9 cellular contexts compared by ENCODE assay signal in genomic region chr15:28977377-28978010, GRCh38.
DNase-seq lines count a peak whose midpoint lies in the region; ATAC-seq and TF ChIP-seq lines count a peak whose summit lies in the region.
"Had no signal": no experiment of that assay in that cellular context is flagged by ENCODE, and none has a peak within 500 bp of the region (broad histone marks: within the 10 kb centered on the region; RNA-seq: fewer than 3 reads in every experiment).

No MANE protein-coding gene starts in this region.

- H3K4me1 ChIP-seq in GM23248 (ENCODE audit: insufficient read depth) (no peaks in the 10 kb centered on the region), foreskin keratinocyte (peaks cover 7% of the 10 kb centered on the region)

- H2AFZ ChIP-seq in GM23248, result no peak overlapping the region

- in situ Hi-C loops in GM23248 (cut with MboI), result no loop called here

- peak; percentile 94 for DNase-seq in GM23248
- DNase-seq in SW 1271 (lab: John Stamatoyannopoulos, UW), result peak; percentile 46 to 85
- peak; percentile 93 to 96 for DNase-seq in foreskin keratinocyte
- peak; percentile 70 for DNase-seq in posterior vena cava (ENCODE audit: low spot score)
- DNase-seq in ecto neural progenitor cell (ENCODE audit: low spot score), result no peak
- DNase-seq: NCI-H526 treated with DMSO at 0.1 percent for 48 hours had no signal

- intact Hi-C loops in posterior vena cava (cut with DNase I), result loop anchor here in 1 of 2 donors (1.0 kb wide), 1 partner anchor 46 kb away; no protein-coding TSS in a partner anchor

- H3K4me3 ChIP-seq in GM23248, result no peak overlapping the region

- peak; percentile 99 for ATAC-seq in foreskin keratinocyte
- no peak for ATAC-seq in HG03139 (IDR thresholded peaks at IDR 0.05; ENCODE audit: unreplicated experiment)
- no peak for ATAC-seq in GM18511 (IDR thresholded peaks at IDR 0.05; ENCODE audit: unreplicated experiment)
- no peak for ATAC-seq in GM21515 (IDR thresholded peaks at IDR 0.05; ENCODE audit: unreplicated experiment)

- no peaks in the 10 kb centered on the region for H3K9me2 ChIP-seq in GM23248 (ENCODE audit: insufficient read depth)

- peak overlapping the region; percentile 11 for H3K4me2 ChIP-seq in GM23248 (ENCODE audit: unreplicated experiment)

- no peaks in the 10 kb centered on the region for H3K79me2 ChIP-seq in GM23248 (ENCODE audit: insufficient read depth)

- H3K36me3 ChIP-seq in GM23248 (ENCODE audit: low read depth), result no peaks in the 10 kb centered on the region

- peaks cover 8% of the 10 kb centered on the region for H3F3A ChIP-seq in GM23248 (ENCODE audit: insufficient read depth)

- H3K27ac ChIP-seq in GM23248, result 0 out of 2 replicates have a peak overlapping the region, but pooled peaks have one; percentile 13
- H3K27ac ChIP-seq in foreskin keratinocyte, result no peak overlapping the region

- H3K27me3 ChIP-seq in GM23248 (replicated peaks; ENCODE audit: insufficient read depth), result peaks cover 12% of the 10 kb centered on the region
- H3K27me3 ChIP-seq in foreskin keratinocyte, result no peaks in the 10 kb centered on the region

- TF ChIP-seq CTCF in foreskin keratinocyte (conservative IDR thresholded peaks at IDR 0.05), result no peak

- H3K9ac ChIP-seq in GM23248, result no peak overlapping the region

- 46 to 50% methylated on average over 6 of the region's 6 CpGs for WGBS in GM23248 (ENCODE audit: low coverage in 1 of 2, low lambda C conversion rate in 2 of 2, missing lambda C conversion rate in 2 of 2), 2 experiments

- H4K20me1 ChIP-seq in GM23248 (ENCODE audit: insufficient read depth), result no peaks in the 10 kb centered on the region

- no peaks in the 10 kb centered on the region for H3K9me3 ChIP-seq in GM23248 (ENCODE audit: low read depth)
